Comparison of ENCODE assay signal across 8 cellular contexts in the genomic region with DNA sequence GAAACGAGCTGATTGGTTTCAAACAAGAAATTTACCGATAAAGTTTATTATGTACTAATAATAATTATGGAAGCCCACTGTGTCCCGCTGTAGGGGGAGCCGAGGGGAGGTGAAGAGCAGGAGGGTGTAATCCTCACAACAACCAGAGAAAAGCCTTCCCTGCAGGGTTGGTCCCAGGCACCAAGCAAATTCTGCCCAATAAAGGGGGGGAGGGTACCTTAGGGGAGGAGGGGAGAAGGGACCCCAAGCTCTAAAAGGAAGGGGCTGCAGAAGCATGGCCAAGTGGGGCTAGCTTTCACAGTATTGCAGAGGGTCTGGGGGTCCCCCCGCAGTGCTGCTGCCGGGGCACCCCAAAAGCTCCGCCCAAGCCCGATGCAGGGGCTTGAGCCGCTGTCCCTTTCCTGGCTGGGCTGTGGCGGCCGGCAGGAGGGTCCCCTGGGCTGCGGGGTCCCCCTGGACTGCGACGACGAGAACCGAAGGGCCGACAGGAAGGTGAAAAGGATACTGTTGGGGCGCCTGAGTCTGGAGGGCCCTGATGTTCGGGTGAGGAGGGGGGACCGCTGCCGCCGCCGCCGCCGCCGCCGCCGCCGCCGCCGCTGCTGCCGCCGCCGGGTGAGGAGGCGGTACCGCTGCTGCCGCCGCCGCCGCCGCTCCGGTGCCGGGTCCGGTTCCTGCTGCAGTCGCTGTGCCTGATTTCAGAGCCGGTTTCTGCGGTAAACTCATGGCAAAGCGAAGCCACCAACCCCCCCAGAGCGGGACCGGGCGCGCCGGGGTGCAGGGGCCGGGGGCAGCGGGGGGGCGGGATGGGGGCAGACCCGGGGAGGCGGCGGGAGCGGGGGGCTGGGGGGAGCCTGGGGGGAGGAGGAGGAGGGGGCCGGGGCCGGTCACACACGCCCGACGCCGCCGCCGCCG. TPM values are rescaled to one million over a fixed set of nuclear protein-coding genes. Genes with fewer than 3 reads are reported as not detected.
DNase-seq lines count a peak whose midpoint lies in the region; ATAC-seq and TF ChIP-seq lines count a peak whose summit lies in the region.

No MANE protein-coding gene starts in this region.

- H3K9me2 ChIP-seq in hepatocyte (replicated peaks; ENCODE audit: insufficient read depth), result no peaks in the 10 kb centered on the region

- H4K20me1 ChIP-seq in hepatocyte (ENCODE audit: insufficient read depth, poor library complexity, severe bottlenecking), result peaks cover 23% of the 10 kb centered on the region

- peaks cover 29% of the 10 kb centered on the region for H3K36me3 Mint-ChIP-seq in activated naive CD8-positive, alpha-beta T cell treated with anti-CD3 and anti-CD28 coated beads for 36 hours

- H3K4me1 ChIP-seq in RWPE2 (ENCODE audit: insufficient read depth, poor library complexity, severe bottlenecking) (peaks cover 7% of the 10 kb centered on the region), hepatocyte (ENCODE audit: insufficient read depth) (peaks cover 20% of the 10 kb centered on the region)

- H3K4me3 ChIP-seq in RWPE2 (ENCODE audit: severe bottlenecking) (peak overlapping the region; percentile 77), hepatocyte (peak overlapping the region; percentile 51), retinal pigment epithelial cell (ENCODE audit: low read length) (peak overlapping the region; percentile 96)

- 2% methylated on average over 24 of the region's 69 CpGs for WGBS in hepatocyte (ENCODE audit: low lambda C conversion rate, missing lambda C conversion rate)

- H3K9me3 ChIP-seq in RWPE2 (ENCODE audit: severe bottlenecking) (no peaks in the 10 kb centered on the region), hepatocyte (ENCODE audit: low read depth) (no peaks in the 10 kb centered on the region)

- peak overlapping the region; percentile 80 for H3K4me2 ChIP-seq in hepatocyte

- H3K27ac Mint-ChIP-seq in activated naive CD8-positive, alpha-beta T cell treated with anti-CD3 and anti-CD28 coated beads for 36 hours, result peak overlapping the region; percentile 91

- peak overlapping the region; percentile 19 for H2AFZ ChIP-seq in hepatocyte

- H3K27ac ChIP-seq in RWPE2 (ENCODE audit: poor library complexity, severe bottlenecking), result peak overlapping the region; percentile 91
- H3K27ac ChIP-seq in hepatocyte, result peak overlapping the region; percentile 78

- peaks cover 47% of the 10 kb centered on the region for H3K79me2 ChIP-seq in hepatocyte

- H3K36me3 ChIP-seq in RWPE2 (ENCODE audit: low read depth) (peaks cover 15% of the 10 kb centered on the region), hepatocyte (replicated peaks; ENCODE audit: insufficient read depth, low read depth) (no peaks in the 10 kb centered on the region)

- peak overlapping the region; percentile 86 for H3K4me3 Mint-ChIP-seq in activated naive CD8-positive, alpha-beta T cell treated with anti-CD3 and anti-CD28 coated beads for 36 hours

- TF ChIP-seq CTCF in RWPE2 (IDR thresholded peaks at IDR 0.05; ENCODE audit: poor library complexity, severe bottlenecking), result no peak
- TF ChIP-seq CTCF in hepatocyte (IDR thresholded peaks at IDR 0.05; ENCODE audit: poor library complexity), result no peak
- no peak for TF ChIP-seq CTCF in retinal pigment epithelial cell (conservative IDR thresholded peaks at IDR 0.05; ENCODE audit: low read depth, low read length)

- peaks cover 27% of the 10 kb centered on the region for H3K4me1 Mint-ChIP-seq in activated naive CD8-positive, alpha-beta T cell treated with anti-CD3 and anti-CD28 coated beads for 36 hours

- H3K9me3 Mint-ChIP-seq in activated naive CD8-positive, alpha-beta T cell treated with anti-CD3 and anti-CD28 coated beads for 36 hours, result no peaks in the 10 kb centered on the region

- H3K27me3 ChIP-seq in RWPE2 (ENCODE audit: insufficient read depth, poor library complexity, severe bottlenecking) (no peaks in the 10 kb centered on the region), hepatocyte (no peaks in the 10 kb centered on the region)

- DNase-seq in DMS153 (lab: John Stamatoyannopoulos, UW) (peak; percentile 27), DMS153 treated with DMSO at 0.1 percent for 48 hours (lab: John Stamatoyannopoulos, UW; ENCODE audit: unreplicated experiment) (no peak), RWPE2 (ENCODE audit: low spot score) (no peak), hepatocyte (ENCODE audit: low spot score) (peak; percentile 50), retinal pigment epithelial cell (ENCODE audit: low read depth) (no peak), NCI-H226 (no peak)
- peak; percentile 46 for DNase-seq in activated naive CD8-positive, alpha-beta T cell treated with anti-CD3 and anti-CD28 coated beads for 36 hours

- no peaks in the 10 kb centered on the region for H3K27me3 Mint-ChIP-seq in activated naive CD8-positive, alpha-beta T cell treated with anti-CD3 and anti-CD28 coated beads for 36 hours

- ATAC-seq in HG03025 (IDR thresholded peaks at IDR 0.05; ENCODE audit: low FRiP score, unreplicated experiment), result peak; percentile 16
- peak; percentile 26; the same call in 1 of the 3 replicates for ATAC-seq in RWPE2 (ENCODE audit: low read depth)

RNA-seq across cellular contexts. Expression of a gene that starts 0.8 kb away (rescaled TPM):
- 10 to 100 TPM; 51.1 to 55.9 TPM for total RNA-seq in activated naive CD8-positive, alpha-beta T cell treated with anti-CD3 and anti-CD28 coated beads for 36 hours
- total RNA-seq in hepatocyte, result 42.2 and 48.5 TPM in 2 replicates
- 31.2 and 33.4 TPM in 2 replicates for polyA plus RNA-seq in hepatocyte

Comparison
In these comparisons a context has a peak if more than half of its experiments do, and no peak if none do; other contexts are left out.
1. DNase-seq: peak in DMS153 (single experiment), activated naive CD8-positive, alpha-beta T cell treated with anti-CD3 and anti-CD28 coated beads for 36 hours (single experiment) and hepatocyte (single experiment); none in DMS153 treated with DMSO at 0.1 percent for 48 hours (single experiment), RWPE2 (single experiment), retinal pigment epithelial cell (single experiment) and NCI-H226 (single experiment).
2. Peak in every context shown above with its lines, with median percentiles within 50 percentile points of each other: H3K4me3 ChIP-seq.